8 cellular contexts compared by ENCODE assay signal in genomic region chr9:120929392-120929791, GRCh38. TPM values are rescaled to one million over a fixed set of nuclear protein-coding genes. Genes with fewer than 3 reads are reported as not detected.
DNase-seq lines count a peak whose midpoint lies in the region; FAIRE-seq and TF ChIP-seq lines count a peak whose summit lies in the region.

No MANE protein-coding gene starts in this region.

- intact Hi-C loops in prostate gland (cut with DNase I) = loop anchor here (10.0 kb wide), 2 partner anchors 215 to 355 kb away; partner anchors contain the start of gene MEGF9

- DNase-seq in G401 (ENCODE audit: low spot score) (peak; percentile 35), RWPE1 (ENCODE audit: low spot score) (no peak), fibroblast of the aortic adventitia (ENCODE audit: low read depth) (no peak), prostate gland (ENCODE audit: low spot score) (no peak), NCI-H2081 treated with DMSO at 0.1 percent for 48 hours (lab: John Stamatoyannopoulos, UW) (no peak), frontal cortex (ENCODE audit: low spot score in 2 of 2) (no peak), KBM-7 (no peak), anterior cingulate cortex (lab: John Stamatoyannopoulos, UW) (no peak)

- no peak for FAIRE-seq in frontal cortex (lab: Jason Lieb, UNC)

- 57% methylated on average over 10 of the region's 10 CpGs for WGBS in prostate gland

- no peaks in the 10 kb centered on the region for H3K36me3 ChIP-seq in prostate gland

- H3K27ac ChIP-seq in RWPE1 (peak overlapping the region; percentile 80), prostate gland (peak overlapping the region; percentile 83 to 89)

- in situ Hi-C loops in G401 (cut with HindIII; ENCODE audit: low sequenced_read_pairs) = no loop called here
- in situ Hi-C loops in KBM-7 (cut with MboI; ENCODE audit: low pct_unique_long_range_greater_than_20kb, low sequenced_read_pairs) = no loop called here

- no peak for TF ChIP-seq POLR2A in prostate gland (IDR thresholded peaks at IDR 0.05)

- CTCF ChIA-PET in RWPE1 (lab: Yijun Ruan, JAX) = interaction anchor here (0.7 to 1.0 kb wide), 2 partner anchors 53 to 1094 kb away, joined by 3 to 4 read pairs; no protein-coding TSS in a partner anchor

- peak overlapping the region; percentile 49 for H3K4me3 ChIP-seq in fibroblast of the aortic adventitia (ENCODE audit: low read depth, low read length)
- H3K4me3 ChIP-seq in prostate gland = peak overlapping the region; percentile 67 to 85

- H3K27me3 ChIP-seq in prostate gland (replicated peaks; ENCODE audit: insufficient read depth) = no peaks in the 10 kb centered on the region

- no peak for TF ChIP-seq CTCF in RWPE1 (conservative IDR thresholded peaks at IDR 0.05; ENCODE audit: low read depth)
- no peak for TF ChIP-seq CTCF in fibroblast of the aortic adventitia (IDR thresholded peaks at IDR 0.05; ENCODE audit: insufficient read depth, low read length)
- no peak for TF ChIP-seq CTCF in prostate gland (IDR thresholded peaks at IDR 0.05)

- no peaks in the 10 kb centered on the region for H3K4me1 ChIP-seq in prostate gland (replicated peaks)

- POLR2A ChIA-PET in RWPE1 (lab: Yijun Ruan, JAX; ENCODE audit: low non-redundant PET) = interaction anchor here (0.6 kb wide), 1 partner anchor 33 kb away, joined by 3 read pairs; no protein-coding TSS in a partner anchor

- no peaks in the 10 kb centered on the region for H3K9me3 ChIP-seq in prostate gland

RNA-seq across cellular contexts. Expression of gene TRAF1, which starts 2.8 kb away (rescaled TPM):
- 0.49 and 0.85 TPM in 2 replicates for total RNA-seq in G401 (2014; rRNA removed; shearing (Covaris generic))
- total RNA-seq in fibroblast of the aortic adventitia (ENCODE audit: low replicate concordance) (1.8 and 8.5 TPM in 2 replicates), prostate gland (1 to 10 TPM; 3.1 to 6.9 TPM), frontal cortex (1.6 TPM)

RNA-seq across cellular contexts. Expression of gene PHF19, which starts 52.4 kb away (rescaled TPM):
- total RNA-seq in G401 (2014; rRNA removed; shearing (Covaris generic)) = 60.2 and 66.5 TPM in 2 replicates
- total RNA-seq in fibroblast of the aortic adventitia (ENCODE audit: low replicate concordance) = 10.2 and 55.7 TPM in 2 replicates
- total RNA-seq in prostate gland = 10 to 100 TPM; 19.9 to 37.6 TPM
- total RNA-seq in frontal cortex = 3.7 TPM
